Comparison of ENCODE assay signal across 19 cellular contexts in the genomic region with DNA sequence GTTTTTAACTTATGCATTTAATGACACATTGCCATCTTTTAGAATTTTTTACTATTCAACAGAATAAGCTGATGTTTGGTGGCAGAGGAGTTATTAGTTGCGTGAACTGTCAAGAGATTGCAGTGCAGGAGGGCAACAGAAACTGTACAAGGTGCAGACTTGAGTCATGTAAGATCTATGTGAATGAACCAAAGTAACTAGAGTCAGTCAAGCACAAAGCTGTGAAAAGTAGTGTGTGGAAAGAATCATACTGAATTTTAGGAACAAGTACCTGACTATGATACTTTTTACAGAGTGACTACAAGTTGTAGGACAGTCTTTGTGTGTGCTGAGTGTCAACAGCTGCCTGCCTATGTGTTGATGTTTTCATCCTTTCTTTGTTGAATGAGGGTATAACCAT. TPM values are rescaled to one million over a fixed set of nuclear protein-coding genes. Genes with fewer than 3 reads are reported as not detected.
A peak's percentile ranks its signal among the peaks of the same experiment; 100 is the strongest.
DNase-seq lines count a peak whose midpoint lies in the region; ATAC-seq, FAIRE-seq and TF ChIP-seq lines count a peak whose summit lies in the region.
"Had no signal": no experiment of that assay in that cellular context is flagged by ENCODE, and none has a peak within 500 bp of the region (broad histone marks: within the 10 kb centered on the region; RNA-seq: fewer than 3 reads in every experiment).

No MANE protein-coding gene starts in this region.

- TF ChIP-seq CTCF in GM20000 (IDR thresholded peaks at IDR 0.05; ENCODE audit: extremely low read depth, missing control alignments) (no peak), foreskin keratinocyte (conservative IDR thresholded peaks at IDR 0.05) (no peak)

- peak; percentile 71 for FAIRE-seq in GM18507 (lab: Jason Lieb, UNC)
- FAIRE-seq: small intestine, urothelium cell line had no signal

- H3K27me3 ChIP-seq in foreskin keratinocyte: no peaks in the 10 kb centered on the region
- H3K27me3 ChIP-seq: body of pancreas had no signal

- ATAC-seq in HG02884 (IDR thresholded peaks at IDR 0.05; ENCODE audit: unreplicated experiment) (peak; percentile 81), HG03520 (IDR thresholded peaks at IDR 0.05; ENCODE audit: unreplicated experiment) (peak; percentile 87), foreskin keratinocyte (no peak)
- ATAC-seq: activated T-cell treated with anti-CD3 and anti-CD28 coated beads, Interleukin-2, amount 50 U/mL, for 4 hours; body of pancreas; left colon; natural killer cell treated with Interleukin-12 subunit alpha and Interleukin-12 subunit beta and Interleukin-15 and Interleukin-18, amount 100 ng/mL, for 72 hours had no signal

- no peaks in the 10 kb centered on the region for H3K4me1 ChIP-seq in foreskin keratinocyte

- no peak for DNase-seq in GM18507 (ENCODE audit: extremely low spot score, insufficient read length, low read depth)
- DNase-seq in GM20000 (ENCODE audit: low spot score): peak; percentile 23
- DNase-seq in foreskin keratinocyte: no peak
- no peak for DNase-seq in GDM1 (lab: John Stamatoyannopoulos, UW)
- no peak for DNase-seq in pons (ENCODE audit: low spot score)
- no peak for DNase-seq in SIG-M5 treated with dmso at 0.1 percent for 504 hours (lab: John Stamatoyannopoulos, UW; ENCODE audit: unreplicated experiment)
- DNase-seq: activated CD4-positive, CD25-positive, alpha-beta regulatory T cell; activated T-cell treated with anti-CD3 and anti-CD28 coated beads, Interleukin-2, amount 50 U/mL, for 4 hours; head of caudate nucleus; left colon; NCI-H1436 treated with DMSO at 0.1 percent for 48 hours; NCI-H748 treated with DMSO at 0.1 percent for 48 hours; SHP77 treated with DMSO at 0.1 percent for 48 hours; small intestine had no signal

- H3K27ac ChIP-seq in foreskin keratinocyte: no peak overlapping the region
- H3K27ac ChIP-seq: body of pancreas had no signal

RNA-seq across cellular contexts. Expression of a gene that starts 2.7 kb away (rescaled TPM):
- 0.78 and 0.92 TPM in 2 replicates for total RNA-seq in foreskin keratinocyte
- polyA plus RNA-seq in foreskin keratinocyte: 0.54 and 0.69 TPM in 2 replicates

RNA-seq across cellular contexts. Expression of a gene that starts 12.8 kb away (rescaled TPM):
- total RNA-seq in foreskin keratinocyte: not detected in 2 replicates
- polyA plus RNA-seq in foreskin keratinocyte: not detected in 2 replicates
- total RNA-seq: activated T-cell treated with anti-CD3 and anti-CD28 coated beads, Interleukin-2, amount 50 U/mL, for 4 hours; body of pancreas; left colon; natural killer cell treated with Interleukin-12 subunit alpha and Interleukin-12 subunit beta and Interleukin-15 and Interleukin-18, amount 100 ng/mL, for 72 hours had no signal
- polyA plus RNA-seq: small intestine had no signal

RNA-seq across cellular contexts. Expression of a gene that starts 19.5 kb away (rescaled TPM):
- total RNA-seq in foreskin keratinocyte: 3.5 and 3.9 TPM in 2 replicates
- 4.1 and 4.3 TPM in 2 replicates for polyA plus RNA-seq in foreskin keratinocyte
